Comparison of ENCODE assay signal across 16 cellular contexts in genomic region chr12:121657305-121658008, GRCh38. TPM values are rescaled to one million over a fixed set of nuclear protein-coding genes. Genes with fewer than 3 reads are reported as not detected.
A peak's percentile ranks its signal among the peaks of the same experiment; 100 is the strongest.
DNase-seq lines count a peak whose midpoint lies in the region; ATAC-seq, FAIRE-seq and TF ChIP-seq lines count a peak whose summit lies in the region.
"Had no signal": no experiment of that assay in that cellular context is flagged by ENCODE, and none has a peak within 500 bp of the region (broad histone marks: within the 10 kb centered on the region; RNA-seq: fewer than 3 reads in every experiment).

No MANE protein-coding gene starts in this region.

- intact Hi-C loops in K562 (cut with micrococcal nuclease) (no loop called here), breast epithelium (cut with DNase I; ENCODE audit: low total_unique reads) (no loop called here)

- FAIRE-seq in K562 (lab: Jason Lieb, UNC) = peak; percentile 67
- FAIRE-seq: HepG2 had no signal

- H3K36me3 Mint-ChIP-seq in T-helper 1 cell treated with Interleukin-12 subunit alpha and Interleukin-12 subunit beta and Interleukin-4 antibody, amounts not matched to agents 30 μg/mL and 1 μg/mL, for 36 hours (ENCODE audit: low read depth) = peaks cover 17% of the 10 kb centered on the region
- no peaks in the 10 kb centered on the region for H3K36me3 Mint-ChIP-seq in osteocyte (ENCODE audit: unreplicated experiment)

- H3K36me3 ChIP-seq in K562 (ENCODE audit: control insufficient read depth, insufficient read depth, low read length) = no peaks in the 10 kb centered on the region
- no peaks in the 10 kb centered on the region for H3K36me3 ChIP-seq in neutrophil
- H3K36me3 ChIP-seq in breast epithelium = no peaks in the 10 kb centered on the region

- no TSS peak for BruUV-seq in K562 (replicated peaks; lab: Mats Ljungman, UMichigan)

- no peak for TF ChIP-seq RAD21 in K562 (CRISPR knock-in tag; conservative IDR thresholded peaks at IDR 0.05 in 1 of 2, IDR thresholded peaks at IDR 0.05 in 1 of 2)

- peak; percentile 36 for DNase-seq in activated T-cell treated with anti-CD3 and anti-CD28 coated beads for 48 hours (ENCODE audit: low read depth)
- DNase-seq in activated T-cell treated with anti-CD3 and anti-CD28 coated beads for 4 hours = no peak
- peak in 2 of 4 experiments; percentile 5 to 52 for DNase-seq in K562 (ENCODE audit: extremely low read depth in 1 of 4, low spot score in 3 of 4)
- DNase-seq in breast epithelium (ENCODE audit: low spot score in 2 of 2) = no peak
- no peak for DNase-seq in osteocyte (ENCODE audit: extremely low spot score, unreplicated experiment)
- DNase-seq: aorta; effector CD4-positive, alpha-beta T cell; kidney glomerular epithelial cell; NCI-H146; NCI-H774 had no signal

- H3K27ac Mint-ChIP-seq in T-helper 1 cell treated with Interleukin-12 subunit alpha and Interleukin-12 subunit beta and Interleukin-4 antibody, amounts not matched to agents 30 μg/mL and 1 μg/mL, for 36 hours = peak overlapping the region; percentile 71
- no peak overlapping the region for H3K27ac Mint-ChIP-seq in osteocyte (ENCODE audit: unreplicated experiment)

- H3K4me1 ChIP-seq in K562 (replicated peaks in 1 of 2; ENCODE audit: control insufficient read depth in 2 of 2, insufficient read depth in 2 of 2, low read length in 2 of 2) (peaks cover 32 to 41% of the 10 kb centered on the region in 2 experiments), neutrophil (ENCODE audit: control insufficient read depth in 1 of 2, insufficient read depth in 1 of 2, low read depth in 1 of 2, low read length in 1 of 2) (peaks cover 41 to 59% of the 10 kb centered on the region in 2 experiments), breast epithelium (no peaks in the 10 kb centered on the region)

- CTCF ChIA-PET in K562 (lab: Yijun Ruan, JAX; ENCODE audit: low intra/inter-chr PET ratio) = interaction anchor here (0.7 kb wide), 1 partner anchor 67 kb away, joined by 6 read pairs; no protein-coding TSS in a partner anchor

- in situ Hi-C loops in K562 (cut with MboI) = no loop called here

- peak overlapping the region; percentile 20 for H3K4me3 Mint-ChIP-seq in T-helper 1 cell treated with Interleukin-12 subunit alpha and Interleukin-12 subunit beta and Interleukin-4 antibody, amounts not matched to agents 30 μg/mL and 1 μg/mL, for 36 hours
- no peak overlapping the region for H3K4me3 Mint-ChIP-seq in osteocyte (ENCODE audit: unreplicated experiment)
- H3K4me3 Mint-ChIP-seq: neural crest cell had no signal

- POLR2A ChIA-PET in K562 (lab: Yijun Ruan, JAX) = interaction anchor here (0.6 to 1.8 kb wide), 6 partner anchors 7 to 305 kb away, joined by 3 to 7 read pairs (median 3); no protein-coding TSS in a partner anchor

- no peaks in the 10 kb centered on the region for H3K79me2 ChIP-seq in K562 (ENCODE audit: control insufficient read depth, insufficient read depth, low read length)

- no peak for TF ChIP-seq CTCF in K562 (IDR thresholded peaks at IDR 0.05 in 2 of 3, conservative IDR thresholded peaks at IDR 0.05 in 1 of 3; ENCODE audit: insufficient read depth in 2 of 3, low read depth in 1 of 3, low read length in 3 of 3)
- no peak for TF ChIP-seq CTCF in neutrophil (IDR thresholded peaks at IDR 0.05)
- TF ChIP-seq CTCF in breast epithelium (IDR thresholded peaks at IDR 0.05) = no peak
- TF ChIP-seq CTCF in osteocyte (IDR thresholded peaks at IDR 0.05) = no peak

- no peak for TF ChIP-seq EP300 in K562 (IDR thresholded peaks at IDR 0.05; ENCODE audit: low read length)

- H3K9me3 Mint-ChIP-seq in T-helper 1 cell treated with Interleukin-12 subunit alpha and Interleukin-12 subunit beta and Interleukin-4 antibody, amounts not matched to agents 30 μg/mL and 1 μg/mL, for 36 hours = no peaks in the 10 kb centered on the region
- H3K9me3 Mint-ChIP-seq in osteocyte (ENCODE audit: unreplicated experiment) = no peaks in the 10 kb centered on the region
- H3K9me3 Mint-ChIP-seq: neural crest cell had no signal

- no peaks in the 10 kb centered on the region for H3K9me1 ChIP-seq in K562 (ENCODE audit: control insufficient read depth, insufficient read depth, low read length)

- no peaks in the 10 kb centered on the region; the same call in 1 of the 2 replicates for H3K9me3 ChIP-seq in K562 (replicated peaks; ENCODE audit: control insufficient read depth, insufficient read depth, low read depth, low read length)
- no peaks in the 10 kb centered on the region for H3K9me3 ChIP-seq in neutrophil
- H3K9me3 ChIP-seq in breast epithelium = no peaks in the 10 kb centered on the region

- H3K27me3 Mint-ChIP-seq in T-helper 1 cell treated with Interleukin-12 subunit alpha and Interleukin-12 subunit beta and Interleukin-4 antibody, amounts not matched to agents 30 μg/mL and 1 μg/mL, for 36 hours (ENCODE audit: low read depth) = no peaks in the 10 kb centered on the region
- no peaks in the 10 kb centered on the region for H3K27me3 Mint-ChIP-seq in osteocyte (ENCODE audit: unreplicated experiment)

- no peaks in the 10 kb centered on the region for H4K20me1 ChIP-seq in K562 (replicated peaks; ENCODE audit: control insufficient read depth, insufficient read depth, low read length)

- ATAC-seq in K562 = no peak
- ATAC-seq in HG03039 (IDR thresholded peaks at IDR 0.05; ENCODE audit: unreplicated experiment) = no peak
- ATAC-seq: HepG2 had no signal

- H3K4me3 ChIP-seq in K562 = no peak overlapping the region
- no peak overlapping the region for H3K4me3 ChIP-seq in neutrophil (ENCODE audit: low read depth in 1 of 2, low read length in 1 of 2)
- H3K4me3 ChIP-seq in breast epithelium = no peak overlapping the region
- H3K4me3 ChIP-seq: skin epidermis had no signal

- peaks cover 54% of the 10 kb centered on the region for H3K4me1 Mint-ChIP-seq in T-helper 1 cell treated with Interleukin-12 subunit alpha and Interleukin-12 subunit beta and Interleukin-4 antibody, amounts not matched to agents 30 μg/mL and 1 μg/mL, for 36 hours (ENCODE audit: low read depth)
- H3K4me1 Mint-ChIP-seq in osteocyte (ENCODE audit: unreplicated experiment) = peaks cover 6% of the 10 kb centered on the region

- H2AFZ ChIP-seq in K562 (ENCODE audit: low read depth, low read length) = peak overlapping the region; percentile 33; the same call in 1 of the 2 replicates

- H3K27me3 ChIP-seq in K562 (ENCODE audit: control insufficient read depth in 2 of 2, insufficient read depth in 2 of 2, low read length in 2 of 2) = no peaks in the 10 kb centered on the region
- no peaks in the 10 kb centered on the region for H3K27me3 ChIP-seq in neutrophil
- no peaks in the 10 kb centered on the region for H3K27me3 ChIP-seq in breast epithelium

- no peak overlapping the region for H3K9ac ChIP-seq in K562 (ENCODE audit: insufficient read depth in 1 of 2, low read depth in 2 of 2, low read length in 2 of 2)

- no peak overlapping the region for H3K4me2 ChIP-seq in K562 (ENCODE audit: insufficient read depth, low read length)

- H3K27ac ChIP-seq in K562 (ENCODE audit: extremely low read depth, low read depth, low read length) = peak overlapping the region; percentile 91; the same call in 2 of the 3 replicates
- H3K27ac ChIP-seq in neutrophil = peak overlapping the region; percentile 90
- H3K27ac ChIP-seq in breast epithelium = no peak overlapping the region

- WGBS in K562 (ENCODE audit: insufficient coverage, low coverage, missing lambda C conversion rate) = 64% methylated on average over 18 of the region's 18 CpGs

- no peak for TF ChIP-seq POLR2A in K562 (conservative IDR thresholded peaks at IDR 0.05)
- TF ChIP-seq POLR2A in breast epithelium (IDR thresholded peaks at IDR 0.05) = no peak

RNA-seq across cellular contexts. Expression of gene MORN3, which starts 12.0 kb away (rescaled TPM):
- total RNA-seq in K562 (2011; cell fraction: chromatin; rRNA removed; ENCODE audit: low replicate concordance) = 0.14 and 0.25 TPM in 2 replicates
- total RNA-seq in K562 (2011; cell fraction: nucleolus; rRNA removed) = 0.17 TPM in 1 of 2 replicates, not detected in the other
- 0.31 TPM in 1 of 2 replicates, not detected in the other for total RNA-seq in K562 (2011; cell fraction: nucleoplasm; rRNA removed)
- total RNA-seq in K562 (2014; rRNA removed) (0.09 and 0.12 TPM in 2 replicates), K562 (2014; rRNA removed; fragmentation: Illumina TruSeq; extraction: Trizol) (0.22 and 0.26 TPM in 2 replicates), K562 (2015; rRNA removed; fragmentation: Illumina TruSeq; extraction: Trizol) (0.11 TPM in 2 replicates), K562 (2021) (0.22 TPM in 2 replicates), breast epithelium (1 to 10 TPM in 1 of 3 donors, under 1 TPM in 1, not detected in 1; 0.29 to 2.0 TPM), osteocyte (0.11 and 0.29 TPM in 2 replicates)
- polyA plus RNA-seq in K562 (2011; rRNA removed) (0.20 and 0.28 TPM in 2 replicates), K562 (2014; fragmentation: Illumina TruSeq; extraction: Trizol) (0.19 and 0.32 TPM in 2 replicates), K562 (2014; fragmentation: Nextera tagmentation; extraction: Ambion mirVana) (under 1 TPM; 0.25 to 0.27 TPM), K562 (2014; rRNA removed) (0.12 and 0.15 TPM in 2 replicates)
- 0.32 and 0.39 TPM in 2 replicates for polyA plus RNA-seq in K562 (2011; cell fraction: cytosol; rRNA removed)
- 0.07 and 0.29 TPM in 2 replicates for polyA plus RNA-seq in K562 (2011; cell fraction: nucleus; rRNA removed)
- polyA plus RNA-seq in K562 (2012) = 0.18 and 0.25 TPM in 2 replicates
- 0.11 TPM in 1 of 2 replicates, not detected in the other for polyA minus RNA-seq in K562 (2011; rRNA and poly(A)+ RNA removed)
- polyA minus RNA-seq in K562 (2011; cell fraction: cytosol; rRNA and poly(A)+ RNA removed) = not detected in 2 replicates
- not detected in 2 replicates for polyA minus RNA-seq in K562 (2011; cell fraction: nucleus; rRNA and poly(A)+ RNA removed)

RNA-seq across cellular contexts. Expression of gene ORAI1, which starts 31.1 kb away (rescaled TPM):
- total RNA-seq in K562 (2011; cell fraction: chromatin; rRNA removed; ENCODE audit: low replicate concordance) = 8.2 and 28.4 TPM in 2 replicates
- total RNA-seq in K562 (2011; cell fraction: nucleolus; rRNA removed) = 44.5 and 57.0 TPM in 2 replicates
- total RNA-seq in K562 (2011; cell fraction: nucleoplasm; rRNA removed) = 25.6 and 29.5 TPM in 2 replicates
- 9.8 and 13.2 TPM in 2 replicates for total RNA-seq in K562 (2014; rRNA removed)
- 2.2 and 2.6 TPM in 2 replicates for total RNA-seq in K562 (2014; rRNA removed; fragmentation: Illumina TruSeq; extraction: Trizol)
- total RNA-seq in K562 (2015; rRNA removed; fragmentation: Illumina TruSeq; extraction: Trizol) = 9.3 and 9.4 TPM in 2 replicates
- 23.8 and 24.4 TPM in 2 replicates for total RNA-seq in K562 (2021)
- polyA plus RNA-seq in K562 (2011; rRNA removed) = 9.3 and 15.7 TPM in 2 replicates
- polyA plus RNA-seq in K562 (2011; cell fraction: cytosol; rRNA removed) = 18.2 and 58.0 TPM in 2 replicates
- polyA plus RNA-seq in K562 (2011; cell fraction: nucleus; rRNA removed) = 9.6 and 14.9 TPM in 2 replicates
- 25.0 and 36.1 TPM in 2 replicates for polyA plus RNA-seq in K562 (2012)
- polyA plus RNA-seq in K562 (2014; fragmentation: Illumina TruSeq; extraction: Trizol) = 5.5 and 16.0 TPM in 2 replicates
- polyA plus RNA-seq in K562 (2014; fragmentation: Nextera tagmentation; extraction: Ambion mirVana) = 1 to 10 TPM; 2.9 to 3.7 TPM
- 18.1 and 26.9 TPM in 2 replicates for polyA plus RNA-seq in K562 (2014; rRNA removed)
- 5.4 and 7.7 TPM in 2 replicates for polyA minus RNA-seq in K562 (2011; rRNA and poly(A)+ RNA removed)
- polyA minus RNA-seq in K562 (2011; cell fraction: cytosol; rRNA and poly(A)+ RNA removed) = 29.4 and 32.0 TPM in 2 replicates
- polyA minus RNA-seq in K562 (2011; cell fraction: nucleus; rRNA and poly(A)+ RNA removed) = 7.9 and 9.3 TPM in 2 replicates
- 10 to 100 TPM in 1 of 3 donors, 1 to 10 TPM in 2; 6.0 to 12.5 (median 6.7) TPM for total RNA-seq in breast epithelium
- total RNA-seq in osteocyte = 9.1 and 11.1 TPM in 2 replicates

RNA-seq across cellular contexts. Expression of gene TMEM120B, which starts 55.1 kb away (rescaled TPM):
- 35.7 and 82.7 TPM in 2 replicates for total RNA-seq in K562 (2011; cell fraction: chromatin; rRNA removed; ENCODE audit: low replicate concordance)
- total RNA-seq in K562 (2011; cell fraction: nucleolus; rRNA removed) = 44.5 and 46.5 TPM in 2 replicates
- total RNA-seq in K562 (2011; cell fraction: nucleoplasm; rRNA removed) = 44.1 and 47.5 TPM in 2 replicates
- total RNA-seq in K562 (2014; rRNA removed) = 9.0 and 11.2 TPM in 2 replicates
- 4.7 and 7.4 TPM in 2 replicates for total RNA-seq in K562 (2014; rRNA removed; fragmentation: Illumina TruSeq; extraction: Trizol)
- 6.5 and 7.0 TPM in 2 replicates for total RNA-seq in K562 (2015; rRNA removed; fragmentation: Illumina TruSeq; extraction: Trizol)
- total RNA-seq in K562 (2021) = 17.0 and 18.6 TPM in 2 replicates
- 7.2 and 11.4 TPM in 2 replicates for polyA plus RNA-seq in K562 (2011; rRNA removed)
- 10.3 and 15.3 TPM in 2 replicates for polyA plus RNA-seq in K562 (2011; cell fraction: cytosol; rRNA removed)
- 28.6 and 45.5 TPM in 2 replicates for polyA plus RNA-seq in K562 (2011; cell fraction: nucleus; rRNA removed)
- 6.7 and 14.1 TPM in 2 replicates for polyA plus RNA-seq in K562 (2012)
- 10.1 and 11.4 TPM in 2 replicates for polyA plus RNA-seq in K562 (2014; fragmentation: Illumina TruSeq; extraction: Trizol)
- 1 to 10 TPM; 1.7 to 3.8 TPM for polyA plus RNA-seq in K562 (2014; fragmentation: Nextera tagmentation; extraction: Ambion mirVana)
- 12.2 and 18.5 TPM in 2 replicates for polyA plus RNA-seq in K562 (2014; rRNA removed)
- 13.6 and 16.5 TPM in 2 replicates for polyA minus RNA-seq in K562 (2011; rRNA and poly(A)+ RNA removed)
- 7.0 and 11.8 TPM in 2 replicates for polyA minus RNA-seq in K562 (2011; cell fraction: cytosol; rRNA and poly(A)+ RNA removed)
- polyA minus RNA-seq in K562 (2011; cell fraction: nucleus; rRNA and poly(A)+ RNA removed) = 8.1 and 13.1 TPM in 2 replicates
- 1 to 10 TPM; 5.4 to 8.2 (median 6.1) TPM for total RNA-seq in breast epithelium
- total RNA-seq in osteocyte = 10.2 and 13.2 TPM in 2 replicates

Comparison
In these comparisons a context has a peak if more than half of its experiments do, and no peak if none do; other contexts are left out.
1. H3K27ac ChIP-seq: peak in K562 (single experiment) and neutrophil (single experiment); none in breast epithelium (0 of 2).